22 cellular contexts compared by ENCODE assay signal in genomic region chr10:110508389-110508788, GRCh38. TPM values are rescaled to one million over a fixed set of nuclear protein-coding genes. Genes with fewer than 3 reads are reported as not detected.
DNase-seq lines count a peak whose midpoint lies in the region; ATAC-seq and TF ChIP-seq lines count a peak whose summit lies in the region.
"Had no signal": no experiment of that assay in that cellular context is flagged by ENCODE, and none has a peak within 500 bp of the region (broad histone marks: within the 10 kb centered on the region; RNA-seq: fewer than 3 reads in every experiment).

No MANE protein-coding gene starts in this region.

- TF ChIP-seq RAD21 in IMR-90 (IDR thresholded peaks at IDR 0.05; ENCODE audit: low read length), result no peak

- ATAC-seq in heart left ventricle (no peak), Right ventricle myocardium inferior (no peak), IMR-90 (ENCODE audit: low read depth) (no peak), GM21619 (IDR thresholded peaks at IDR 0.05; ENCODE audit: unreplicated experiment) (no peak)
- no peak for ATAC-seq in stimulated activated memory B cell treated with anti-CD40 and anti-IgM and Interleukin-4, amounts not matched to agents 10 μg/mL and 1 μg/mL and 100 μg/mL, for 72 hours
- ATAC-seq: effector memory CD8-positive, alpha-beta T cell; GM23338; K562; left lobe of liver had no signal

- H3K4me1 ChIP-seq in heart left ventricle (peaks cover 14 to 92% (median 67%) of the 10 kb centered on the region in 12 donors), IMR-90 (ENCODE audit: control insufficient read depth, insufficient read depth, low read length) (peaks cover 25% of the 10 kb centered on the region), endodermal cell (ENCODE audit: control insufficient read depth, insufficient read depth, low read length) (peaks cover 19% of the 10 kb centered on the region), subcutaneous abdominal adipose tissue (ENCODE audit: control insufficient read depth in 5 of 5, insufficient read depth in 5 of 5, low read length in 5 of 5) (peaks cover 14 to 75% (median 35%) of the 10 kb centered on the region in 5 donors)

- no peaks in the 10 kb centered on the region for H3K27me3 ChIP-seq in heart left ventricle
- no peaks in the 10 kb centered on the region for H3K27me3 ChIP-seq in IMR-90 (ENCODE audit: control insufficient read depth, insufficient read depth, low read length)
- no peaks in the 10 kb centered on the region for H3K27me3 ChIP-seq in endodermal cell (ENCODE audit: control insufficient read depth, insufficient read depth, low read length, poor library complexity, severe bottlenecking)
- H3K27me3 ChIP-seq in subcutaneous abdominal adipose tissue (ENCODE audit: control insufficient read depth in 5 of 5, insufficient read depth in 4 of 5, low read length in 5 of 5), result no peaks in the 10 kb centered on the region

- H4K5ac ChIP-seq in IMR-90 (ENCODE audit: low read depth, low read length), result no peak overlapping the region

- peaks cover 0 to 87% (median 45%) of the 10 kb centered on the region in 9 donors for H3K36me3 ChIP-seq in heart left ventricle
- H3K36me3 ChIP-seq in IMR-90 (ENCODE audit: control insufficient read depth, insufficient read depth, low read length), result peaks cover 66% of the 10 kb centered on the region
- peaks cover 100% of the 10 kb centered on the region for H3K36me3 ChIP-seq in endodermal cell (ENCODE audit: control insufficient read depth, insufficient read depth, low read length)
- H3K36me3 ChIP-seq in subcutaneous abdominal adipose tissue (ENCODE audit: control insufficient read depth in 5 of 5, insufficient read depth in 5 of 5, low read length in 5 of 5), result peaks cover 0 to 39% (median 22%) of the 10 kb centered on the region in 5 donors

- no peak overlapping the region for H4K8ac ChIP-seq in IMR-90 (ENCODE audit: low read depth in 2 of 2, low read length in 2 of 2)

- peak overlapping the region; percentile 18 for H2AK9ac ChIP-seq in IMR-90 (replicated peaks; ENCODE audit: low read depth, low read length, poor library complexity)

- 51 to 72% (median 64%) methylated on average over 6 of the region's 6 CpGs for WGBS in heart left ventricle, 4 donors
- no CpG with 5 or more reads among the region's 6 CpGs for WGBS in IMR-90 (ENCODE audit: extremely low coverage in 2 of 2, insufficient read length in 1 of 2), 2 experiments
- WGBS in endodermal cell (ENCODE audit: insufficient coverage in 1 of 2, insufficient read length in 1 of 2), 2 experiments, result 94 to 98% methylated on average over 4 to 6 of the region's 6 CpGs

- H2BK20ac ChIP-seq in IMR-90 (ENCODE audit: low read depth, low read length), result no peak overlapping the region

- peaks cover 98% of the 10 kb centered on the region for H3K36me3 Mint-ChIP-seq in endodermal cell (ENCODE audit: low read depth)
- peaks cover 75% of the 10 kb centered on the region for H3K36me3 Mint-ChIP-seq in stimulated activated memory B cell treated with anti-CD40 and anti-IgM and Interleukin-4, amounts not matched to agents 10 μg/mL and 1 μg/mL and 100 μg/mL, for 72 hours

- TF ChIP-seq CTCF in heart left ventricle (IDR thresholded peaks at IDR 0.05) (no peak), IMR-90 (conservative IDR thresholded peaks at IDR 0.05; ENCODE audit: low read depth, low read length) (no peak), endodermal cell (conservative IDR thresholded peaks at IDR 0.05) (no peak)

- H3K4me3 Mint-ChIP-seq in endodermal cell, result no peak overlapping the region
- H3K4me3 Mint-ChIP-seq in stimulated activated memory B cell treated with anti-CD40 and anti-IgM and Interleukin-4, amounts not matched to agents 10 μg/mL and 1 μg/mL and 100 μg/mL, for 72 hours, result no peak overlapping the region
- H3K4me3 Mint-ChIP-seq: effector memory CD8-positive, alpha-beta T cell; GM23338 had no signal

- H3K18ac ChIP-seq in IMR-90 (ENCODE audit: low read depth, low read length), result no peak overlapping the region

- no peak overlapping the region for H3K56ac ChIP-seq in IMR-90 (ENCODE audit: extremely low read depth, insufficient read depth, low read length)

- no peak overlapping the region for H2BK5ac ChIP-seq in IMR-90 (ENCODE audit: low read depth, low read length, poor library complexity, severe bottlenecking)

- no peak overlapping the region for H3K4me2 ChIP-seq in IMR-90 (ENCODE audit: low read depth, low read length)
- H3K4me2 ChIP-seq: GM23338 had no signal

- peaks cover 68% of the 10 kb centered on the region for H4K20me1 ChIP-seq in IMR-90 (ENCODE audit: insufficient read depth, low read length)

- H4K91ac ChIP-seq in IMR-90 (ENCODE audit: insufficient read depth, low read depth, low read length), result no peak overlapping the region

- no TSS peak for BruUV-seq in IMR-90 (replicated peaks; lab: Mats Ljungman, UMichigan)

- intact Hi-C loops in heart left ventricle (cut with DNase I) (loop anchor here in 3 of 10 donors (10.0 kb wide), 3 partner anchors 154 to 366 kb away; partner anchors contain the start of gene PDCD4 (in 1 of the 3)), Right ventricle myocardium inferior (cut with DNase I) (loop anchor here (10.0 kb wide), 1 partner anchor 294 kb away; no protein-coding TSS in a partner anchor), IMR-90 (cut with micrococcal nuclease) (no loop called here)

- dilution Hi-C loops in IMR-90 (cut with HindIII; ENCODE audit: low sequenced_read_pairs, unreplicated experiment), result no loop called here

- DNase-seq in heart left ventricle (no peak), Right ventricle myocardium inferior (ENCODE audit: missing footprints) (no peak), IMR-90 (no peak), endodermal cell (no peak), amygdala (lab: John Stamatoyannopoulos, UW) (no peak)
- DNase-seq: activated CD4-positive, alpha-beta T cell treated with anti-CD3 and anti-CD28 coated beads for 48 hours; activated naive CD4-positive, alpha-beta T cell treated with anti-CD3 and anti-CD28 coated beads, Interleukin-2, amount 50 U/mL, for 16 hours; cerebellar nuclear complex; DMS 273 treated with DMSO at 0.1 percent for 48 hours; effector memory CD8-positive, alpha-beta T cell; GDM1; MM.1S; NCI-H1694; Right ventricle myocardium superior; stimulated activated CD4-positive, alpha-beta T cell treated with anti-CD3 and anti-CD28 coated beads, Interleukin-12 subunit alpha, Interleukin-12 subunit beta, amount 100 ng/mL, for 4 hours; SW 1271 had no signal

- H3K9ac ChIP-seq in IMR-90 (ENCODE audit: low read depth, low read length), result no peak overlapping the region
- H3K9ac ChIP-seq in endodermal cell (ENCODE audit: extremely low read depth, low read length, poor library complexity, severe bottlenecking), result no peak overlapping the region
- H3K9ac ChIP-seq in subcutaneous abdominal adipose tissue (ENCODE audit: low read length in 5 of 5), result no peak overlapping the region

- TF ChIP-seq POLR2A in heart left ventricle (IDR thresholded peaks at IDR 0.05), result no peak
- peak; percentile 66 for TF ChIP-seq POLR2A in IMR-90 (IDR thresholded peaks at IDR 0.05; ENCODE audit: low read depth, low read length)

- H2AFZ ChIP-seq in IMR-90 (replicated peaks; ENCODE audit: low read length, poor library complexity), result no peak overlapping the region
- H2AFZ ChIP-seq: GM23338 had no signal

- CTCF ChIA-PET in IMR-90 (lab: Yijun Ruan, JAX), result no interaction called here

- H3K27ac ChIP-seq in heart left ventricle (peak overlapping the region in 11 of 12 donors; percentile 36 to 97 (median 87)), IMR-90 (ENCODE audit: insufficient read depth, low read length) (no peak overlapping the region), endodermal cell (ENCODE audit: low read depth, low read length) (no peak overlapping the region), subcutaneous abdominal adipose tissue (ENCODE audit: low read depth, low read length) (peak overlapping the region; percentile 2)

- H3K4me3 ChIP-seq in heart left ventricle (no peak overlapping the region), IMR-90 (ENCODE audit: insufficient read depth, low read depth, low read length) (no peak overlapping the region), endodermal cell (ENCODE audit: low read length) (no peak overlapping the region), subcutaneous abdominal adipose tissue (ENCODE audit: low read depth in 1 of 5, low read length in 5 of 5) (no peak overlapping the region)
- H3K4me3 ChIP-seq: GM23338, K562 had no signal

- POLR2A ChIA-PET in IMR-90 (lab: Charles Lee; ENCODE audit: unreplicated experiment), result interaction anchor here (0.6 kb wide), 1 partner anchor 17 kb away, joined by 9 read pairs; no protein-coding TSS in a partner anchor

- H3K14ac ChIP-seq in IMR-90 (replicated peaks; ENCODE audit: low read depth, low read length), result no peak overlapping the region

- H2AK5ac ChIP-seq in IMR-90 (ENCODE audit: low read depth, low read length), result no peak overlapping the region

- H3K9me3 ChIP-seq in heart left ventricle, result no peaks in the 10 kb centered on the region
- H3K9me3 ChIP-seq in IMR-90 (ENCODE audit: control insufficient read depth, insufficient read depth, low read length), result no peaks in the 10 kb centered on the region
- H3K9me3 ChIP-seq in endodermal cell (ENCODE audit: control insufficient read depth, low read length), result no peaks in the 10 kb centered on the region
- H3K9me3 ChIP-seq in subcutaneous abdominal adipose tissue (ENCODE audit: control insufficient read depth in 5 of 5, low read length in 5 of 5), result no peaks in the 10 kb centered on the region

- no peak overlapping the region for H3K23ac ChIP-seq in IMR-90 (ENCODE audit: low read depth, low read length)

- H3K27ac Mint-ChIP-seq in endodermal cell, result peak overlapping the region; percentile 55
- H3K27ac Mint-ChIP-seq in stimulated activated memory B cell treated with anti-CD40 and anti-IgM and Interleukin-4, amounts not matched to agents 10 μg/mL and 1 μg/mL and 100 μg/mL, for 72 hours, result no peak overlapping the region
- H3K27ac Mint-ChIP-seq: GM23338 had no signal

- H3K27me3 Mint-ChIP-seq in endodermal cell (ENCODE audit: insufficient read depth), result peaks cover 1% of the 10 kb centered on the region
- H3K27me3 Mint-ChIP-seq in stimulated activated memory B cell treated with anti-CD40 and anti-IgM and Interleukin-4, amounts not matched to agents 10 μg/mL and 1 μg/mL and 100 μg/mL, for 72 hours, result no peaks in the 10 kb centered on the region
- H3K27me3 Mint-ChIP-seq: effector memory CD8-positive, alpha-beta T cell had no signal

- H2BK15ac ChIP-seq in IMR-90 (ENCODE audit: low read depth, low read length), result no peak overlapping the region

- H3K79me1 ChIP-seq in IMR-90 (ENCODE audit: low read depth in 1 of 2, low read length in 2 of 2), result peaks cover 59 to 99% of the 10 kb centered on the region in 2 experiments

- H3K9me1 ChIP-seq in IMR-90 (ENCODE audit: insufficient read depth, low read length), result peaks cover 42% of the 10 kb centered on the region

- no peak overlapping the region for H2BK120ac ChIP-seq in IMR-90 (ENCODE audit: low read depth, low read length)

- H3K4me1 Mint-ChIP-seq in endodermal cell, result peaks cover 42% of the 10 kb centered on the region
- peaks cover 33% of the 10 kb centered on the region for H3K4me1 Mint-ChIP-seq in stimulated activated memory B cell treated with anti-CD40 and anti-IgM and Interleukin-4, amounts not matched to agents 10 μg/mL and 1 μg/mL and 100 μg/mL, for 72 hours

- H3K4ac ChIP-seq in IMR-90 (ENCODE audit: low read depth, low read length), result no peak overlapping the region

- H3K9me3 Mint-ChIP-seq in endodermal cell, result no peaks in the 10 kb centered on the region
- H3K9me3 Mint-ChIP-seq in stimulated activated memory B cell treated with anti-CD40 and anti-IgM and Interleukin-4, amounts not matched to agents 10 μg/mL and 1 μg/mL and 100 μg/mL, for 72 hours, result no peaks in the 10 kb centered on the region
- H3K9me3 Mint-ChIP-seq: effector memory CD8-positive, alpha-beta T cell; GM23338 had no signal

- in situ Hi-C loops in IMR-90 (cut with MboI; ENCODE audit: low sequenced_read_pairs), result no loop called here

RNA-seq across cellular contexts. Expression of gene DUSP5, which starts 10.7 kb away (rescaled TPM):
- 10 to 100 TPM in 7 of 9 donors, 1 to 10 TPM in 2; 5.5 to 36.4 (median 16.1) TPM for total RNA-seq in heart left ventricle
- polyA plus RNA-seq in heart left ventricle, result 10 to 100 TPM in 1 of 2 donors, 1 to 10 TPM in 1; 3.5 to 42.7 TPM
- 6.2 TPM for total RNA-seq in Right ventricle myocardium inferior
- total RNA-seq in IMR-90 (2012; rRNA removed), result 42.1 and 55.3 TPM in 2 replicates
- 48.1 and 61.5 TPM in 2 replicates for polyA plus RNA-seq in IMR-90 (2012; rRNA removed)
- polyA plus RNA-seq in IMR-90 (2012; cell fraction: cytosol; rRNA removed), result 39.0 and 110 TPM in 2 replicates
- 239 and 414 TPM in 2 replicates for polyA plus RNA-seq in IMR-90 (2012; cell fraction: nucleus; rRNA removed; ENCODE audit: low replicate concordance)
- 10 to 100 TPM; 60.0 to 60.3 TPM for total RNA-seq in endodermal cell
- 9.9 TPM for polyA plus RNA-seq in endodermal cell (2013, experiment 1 of 2)
- polyA plus RNA-seq in endodermal cell (2013, experiment 2 of 2), result 11.1 TPM

RNA-seq across cellular contexts. Expression of gene SMC3, which starts 59.1 kb away (rescaled TPM):
- total RNA-seq in heart left ventricle, result 10 to 100 TPM; 14.4 to 29.2 (median 20.1) TPM
- polyA plus RNA-seq in heart left ventricle, result 10 to 100 TPM; 12.0 to 18.7 TPM
- 23.3 TPM for total RNA-seq in Right ventricle myocardium inferior
- 15.2 and 30.0 TPM in 2 replicates for total RNA-seq in IMR-90 (2012; rRNA removed)
- polyA plus RNA-seq in IMR-90 (2012; rRNA removed), result 11.7 and 15.0 TPM in 2 replicates
- polyA plus RNA-seq in IMR-90 (2012; cell fraction: cytosol; rRNA removed), result 1.3 and 2.1 TPM in 2 replicates
- 0.76 and 5.6 TPM in 2 replicates for polyA plus RNA-seq in IMR-90 (2012; cell fraction: nucleus; rRNA removed; ENCODE audit: low replicate concordance)
- total RNA-seq in endodermal cell, result 10 to 100 TPM; 66.0 to 75.9 TPM
- polyA plus RNA-seq in endodermal cell (2013, experiment 1 of 2), result 82.0 TPM
- 83.0 TPM for polyA plus RNA-seq in endodermal cell (2013, experiment 2 of 2)

Comparison
In these comparisons a context has a peak if more than half of its experiments do, and no peak if none do; other contexts are left out.
1. H3K27ac ChIP-seq: peak in heart left ventricle (11 of 12) and subcutaneous abdominal adipose tissue (single experiment); none in IMR-90 (single experiment) and endodermal cell (single experiment).